In genomic region chr9:132811985-132812384, GRCh38 we compare ENCODE assay signal across 3 cellular contexts.
TF ChIP-seq lines count a peak whose summit lies in the region.

No MANE protein-coding gene starts in this region.

TF ChIP-seq in HCT116, 20 proteins besides CTCF, POLR2A, EP300 and RAD21 (continued from another document):
- TF ChIP-seq EZH2 (IDR thresholded peaks at IDR 0.05), result no peak
- no peak for TF ChIP-seq SRF (IDR thresholded peaks at IDR 0.05; ENCODE audit: low read depth)
- no peak for TF ChIP-seq ATF3 (IDR thresholded peaks at IDR 0.05)
- TF ChIP-seq REST (IDR thresholded peaks at IDR 0.05; ENCODE audit: low read depth), result no peak
- no peak for TF ChIP-seq ZFX (IDR thresholded peaks at IDR 0.05)
- no peak for TF ChIP-seq SIN3A (IDR thresholded peaks at IDR 0.05; ENCODE audit: low read depth)
TF ChIP-seq in HCT116: peak in this region for 0.

TF ChIP-seq in HEK293, 187 proteins besides CTCF, POLR2A, EP300 and RAD21 (continued from another document):
- TF ChIP-seq ZNF148 (tag by site-specific recombination; IDR thresholded peaks at IDR 0.05; ENCODE audit: borderline replicate concordance) (no peak), SCRT1 (tag by site-specific recombination; IDR thresholded peaks at IDR 0.05; ENCODE audit: borderline replicate concordance) (peak; percentile 79), ZBTB26 (tag by site-specific recombination; optimal IDR thresholded peaks at IDR 0.05) (no peak)

TF ChIP-seq in WTC11, 78 proteins besides CTCF, POLR2A, EP300 and RAD21 (continued from another document):
- TF ChIP-seq ZNF532 (CRISPR knock-in tag; IDR thresholded peaks at IDR 0.05; ENCODE audit: borderline replicate concordance), result no peak
- TF ChIP-seq STAT6 (CRISPR knock-in tag; conservative IDR thresholded peaks at IDR 0.05; ENCODE audit: low read depth), result no peak
- TF ChIP-seq ZNF219 (CRISPR knock-in tag; IDR thresholded peaks at IDR 0.05; ENCODE audit: borderline replicate concordance), result no peak
- TF ChIP-seq ZNF281 (CRISPR knock-in tag; IDR thresholded peaks at IDR 0.05), result no peak
TF ChIP-seq in WTC11: peak in this region for 0.
